Comparison of ENCODE assay signal across 9 cellular contexts in genomic region chr15:100880139-100880896, GRCh38. TPM values are rescaled to one million over a fixed set of nuclear protein-coding genes. Genes with fewer than 3 reads are reported as not detected.
DNase-seq lines count a peak whose midpoint lies in the region; ATAC-seq and TF ChIP-seq lines count a peak whose summit lies in the region.
"Had no signal": no experiment of that assay in that cellular context is flagged by ENCODE, and none has a peak within 500 bp of the region (broad histone marks: within the 10 kb centered on the region; RNA-seq: fewer than 3 reads in every experiment).

No MANE protein-coding gene starts in this region.

- peak overlapping the region; percentile 26 for H3K27ac ChIP-seq in mammary epithelial cell (ENCODE audit: insufficient read depth, low read depth, low read length)
- H3K27ac ChIP-seq in lung (ENCODE audit: low read depth in 1 of 2, low read length in 1 of 2), result no peak overlapping the region
- no peak overlapping the region for H3K27ac ChIP-seq in tibial artery

- peak overlapping the region; percentile 42 for H3K4me3 Mint-ChIP-seq in activated T-cell treated with anti-CD3 and anti-CD28 coated beads, Interleukin-2, amount 50 U/mL, for 24 hours

- peaks cover 56% of the 10 kb centered on the region for H3K79me2 ChIP-seq in mammary epithelial cell (ENCODE audit: insufficient read depth, low read length)

- H3K27ac Mint-ChIP-seq in activated T-cell treated with anti-CD3 and anti-CD28 coated beads, Interleukin-2, amount 50 U/mL, for 24 hours, result no peak overlapping the region
- H3K27ac Mint-ChIP-seq: CD14-positive monocyte had no signal

- peak overlapping the region; percentile 31 for H3K9ac ChIP-seq in mammary epithelial cell (ENCODE audit: insufficient read depth, low read length)

- TF ChIP-seq CTCF in mammary epithelial cell (conservative IDR thresholded peaks at IDR 0.05 in 1 of 2, IDR thresholded peaks at IDR 0.05 in 1 of 2; ENCODE audit: extremely low read depth in 1 of 2, insufficient read depth in 1 of 2, low read depth in 1 of 2, low read length in 2 of 2), result no peak
- TF ChIP-seq CTCF in lung (IDR thresholded peaks at IDR 0.05; ENCODE audit: control extremely low read depth, extremely low read depth), result no peak
- no peak for TF ChIP-seq CTCF in tibial artery (IDR thresholded peaks at IDR 0.05)

- H3K4me1 ChIP-seq in mammary epithelial cell (ENCODE audit: insufficient read depth, low read length), result peaks cover 36% of the 10 kb centered on the region
- peaks cover 0 to 4% of the 10 kb centered on the region in 2 donors for H3K4me1 ChIP-seq in lung (ENCODE audit: control insufficient read depth in 2 of 2, insufficient read depth in 2 of 2, low read length in 2 of 2)
- peaks cover 0 to 19% (median 14%) of the 10 kb centered on the region in 4 donors for H3K4me1 ChIP-seq in tibial artery

- no peak for DNase-seq in activated T-cell treated with anti-CD3 and anti-CD28 coated beads, Interleukin-2, amount 50 U/mL, for 24 hours
- no peak for DNase-seq in activated T-cell treated with anti-CD3 and anti-CD28 coated beads for 4 hours
- DNase-seq in mammary epithelial cell, result no peak
- no peak for DNase-seq in lung (ENCODE audit: low spot score)
- no peak for DNase-seq in tibial artery
- DNase-seq in NCI-H446 (lab: John Stamatoyannopoulos, UW), result no peak
- no peak for DNase-seq in superior temporal gyrus (ENCODE audit: extremely low spot score)
- no peak for DNase-seq in middle frontal gyrus (ENCODE audit: extremely low spot score, low spot score)

- no peaks in the 10 kb centered on the region for H4K20me1 ChIP-seq in mammary epithelial cell (ENCODE audit: insufficient read depth, low read length)

- no TSS peak for BruUV-seq in mammary epithelial cell (replicated peaks; lab: Mats Ljungman, UMichigan)

- WGBS in mammary epithelial cell (ENCODE audit: low coverage, missing lambda C conversion rate), result 100% methylated on average over 2 of the region's 80 CpGs
- 4 to 6% methylated on average over 64 to 80 of the region's 80 CpGs for WGBS in lung, 2 donors

- peak overlapping the region; percentile 76 for H2AFZ ChIP-seq in mammary epithelial cell (ENCODE audit: low read depth, low read length)

- intact Hi-C loops in mammary epithelial cell (cut with micrococcal nuclease) (no loop called here), tibial artery (cut with DNase I; ENCODE audit: low total_unique reads) (no loop called here)

- H3K4me1 Mint-ChIP-seq in activated T-cell treated with anti-CD3 and anti-CD28 coated beads, Interleukin-2, amount 50 U/mL, for 24 hours (ENCODE audit: low read depth), result peaks cover 10% of the 10 kb centered on the region

- peak overlapping the region; percentile 68 to 77 (median 70) for H3K4me3 ChIP-seq in mammary epithelial cell (replicated peaks in 1 of 3; ENCODE audit: insufficient read depth in 1 of 3, low read depth in 2 of 3, low read length in 3 of 3)
- peak overlapping the region; percentile 10 for H3K4me3 ChIP-seq in lung
- H3K4me3 ChIP-seq in tibial artery, result peak overlapping the region; percentile 40 to 51

- H3K36me3 Mint-ChIP-seq in activated T-cell treated with anti-CD3 and anti-CD28 coated beads, Interleukin-2, amount 50 U/mL, for 24 hours (ENCODE audit: low read depth), result no peaks in the 10 kb centered on the region
- H3K36me3 Mint-ChIP-seq: CD14-positive monocyte had no signal

- H3K9me3 ChIP-seq in mammary epithelial cell (replicated peaks; ENCODE audit: insufficient read depth, low read length) (no peaks in the 10 kb centered on the region), lung (ENCODE audit: control insufficient read depth in 2 of 2, insufficient read depth in 1 of 2, low read length in 1 of 2) (no peaks in the 10 kb centered on the region), tibial artery (no peaks in the 10 kb centered on the region)

- in situ Hi-C loops in mammary epithelial cell (cut with MboI; ENCODE audit: low sequenced_read_pairs in 2 of 2), result loop anchor here in 1 of 2 donors (10.0 kb wide), 1 partner anchor 246 kb away; no protein-coding TSS in a partner anchor

- H3K27me3 Mint-ChIP-seq in activated T-cell treated with anti-CD3 and anti-CD28 coated beads, Interleukin-2, amount 50 U/mL, for 24 hours, result peaks cover 82% of the 10 kb centered on the region

- dilution Hi-C loops in mammary epithelial cell (cut with HindIII; ENCODE audit: low sequenced_read_pairs), result no loop called here

- CTCF ChIA-PET in mammary epithelial cell (lab: Charles Lee; ENCODE audit: low non-redundant PET), result no interaction called here

- H3K27me3 ChIP-seq in mammary epithelial cell (ENCODE audit: insufficient read depth, low read length) (no peaks in the 10 kb centered on the region), lung (ENCODE audit: control insufficient read depth, insufficient read depth) (peaks cover 18% of the 10 kb centered on the region), tibial artery (peaks cover 4 to 46% of the 10 kb centered on the region in 2 donors)

- H3K9me3 Mint-ChIP-seq in activated T-cell treated with anti-CD3 and anti-CD28 coated beads, Interleukin-2, amount 50 U/mL, for 24 hours, result no peaks in the 10 kb centered on the region

- H3K36me3 ChIP-seq in mammary epithelial cell (ENCODE audit: insufficient read depth, low read length) (peaks cover 7% of the 10 kb centered on the region), lung (ENCODE audit: control insufficient read depth in 2 of 2, insufficient read depth in 2 of 2, low read length in 2 of 2) (no peaks in the 10 kb centered on the region), tibial artery (no peaks in the 10 kb centered on the region)

- no peak for ATAC-seq in lung (ENCODE audit: insufficient read depth, low FRiP score)

- H3K4me2 ChIP-seq in mammary epithelial cell (ENCODE audit: insufficient read depth, low read depth, low read length), result peak overlapping the region; percentile 92

RNA-seq across cellular contexts. Expression of gene ALDH1A3, which starts 0.7 kb away (rescaled TPM):
- total RNA-seq in mammary epithelial cell (100 to 1,000 TPM; 284 to 347 TPM), lung (10 to 100 TPM in 1 of 2 donors, 1 to 10 TPM in 1; 3.0 to 18.6 TPM)
- polyA plus RNA-seq in mammary epithelial cell (430 TPM), lung (10 to 100 TPM; 11.0 to 18.7 TPM)
- 896 TPM for polyA minus RNA-seq in mammary epithelial cell
- polyA plus RNA-seq: CD14-positive monocyte had no signal

RNA-seq across cellular contexts. Expression of gene LRRK1, which starts 38.8 kb away (rescaled TPM):
- total RNA-seq in mammary epithelial cell (10 to 100 TPM; 11.8 to 24.0 TPM), lung (10 to 100 TPM; 11.9 to 22.9 TPM)
- polyA plus RNA-seq in mammary epithelial cell (7.7 TPM), lung (1 to 10 TPM; 5.7 to 7.5 TPM)
- 16.7 TPM for polyA minus RNA-seq in mammary epithelial cell

Comparison
In these comparisons a context has a peak if more than half of its experiments do, and no peak if none do; other contexts are left out.
1. H3K4me3 ChIP-seq: peak in every context shown above with its lines; median percentile 70 in mammary epithelial cell; 46 in tibial artery; 10 in lung.
2. RNA of gene ALDH1A3, which starts 0.7 kb away (total RNA-seq): 284 to 347 TPM in mammary epithelial cell; 3.0 to 18.6 TPM in lung; every median in the first group is over 10 times any median in the second.